Comparison of ENCODE assay signal across 1 cellular context in genomic region chr18:35088931-35089330, GRCh38.
TF ChIP-seq lines count a peak whose summit lies in the region.

No MANE protein-coding gene starts in this region.

TF ChIP-seq in SK-N-SH, 30 proteins besides CTCF, POLR2A, EP300 and RAD21 (continued from another document):
- TF ChIP-seq PBX3 (IDR thresholded peaks at IDR 0.05) (0 out of 2 replicates have a peak, but pooled peaks have one; percentile 3), CHD2 (IDR thresholded peaks at IDR 0.05; ENCODE audit: low read length, partially characterized antibody) (no peak), POLR2AphosphoS5 (IDR thresholded peaks at IDR 0.05; ENCODE audit: low read depth, low read length) (no peak)
